ENCODE assay signal across 24 cellular contexts in genomic region chr4:34974313-34974680, GRCh38.
"Had no signal": no experiment of that assay in that cellular context is flagged by ENCODE, and none has a peak within 500 bp of the region (broad histone marks: within the 10 kb centered on the region; RNA-seq: fewer than 3 reads in every experiment).

No MANE protein-coding gene starts in this region.

- H3K27ac ChIP-seq: coronary artery, dorsolateral prefrontal cortex, epithelial cell of prostate, esophagus squamous epithelium, gastroesophageal sphincter, heart left ventricle, hepatocyte, left lung, lower lobe of right lung had no signal

- H3K4me1 ChIP-seq: esophagus squamous epithelium, gastroesophageal sphincter, heart left ventricle, left lung, lower lobe of right lung had no signal

- H3K36me3 ChIP-seq: esophagus squamous epithelium, gastroesophageal sphincter, heart left ventricle, left lung, lower lobe of right lung had no signal

- H3K9me3 ChIP-seq: esophagus squamous epithelium, gastroesophageal sphincter, left lung, lower lobe of right lung had no signal

- ATAC-seq: esophagus mucosa, gastroesophageal sphincter, heart left ventricle, left cardiac atrium, left lung, left ventricle myocardium superior, lower lobe of right lung had no signal

- H3K4me3 ChIP-seq: coronary artery, dorsolateral prefrontal cortex, esophagus squamous epithelium, gastroesophageal sphincter, heart left ventricle, hepatocyte, left lung, lower lobe of right lung had no signal

- H3K4me2 ChIP-seq: hepatocyte had no signal

- H3K27me3 ChIP-seq: dorsolateral prefrontal cortex, esophagus squamous epithelium, gastroesophageal sphincter, heart left ventricle, hepatocyte, left lung had no signal

- H2AFZ ChIP-seq: hepatocyte had no signal

- H3K4me1 Mint-ChIP-seq: immature natural killer cell had no signal

- H3K36me3 Mint-ChIP-seq: immature natural killer cell had no signal

- H3K4me3 Mint-ChIP-seq: immature natural killer cell had no signal

- H3K27ac Mint-ChIP-seq: immature natural killer cell had no signal

- H3K79me2 ChIP-seq: hepatocyte had no signal

- DNase-seq: dermis blood vessel endothelial cell; dorsolateral prefrontal cortex; effector CD4-positive, alpha-beta T cell; effector memory CD4-positive, alpha-beta T cell; erythroblast; esophagus squamous epithelium; foreskin fibroblast; foreskin melanocyte; heart left ventricle; hypothalamus; immature natural killer cell; islet precursor cell; kidney; left cardiac atrium; left lung; left ventricle myocardium superior; lower lobe of right lung; mesenchymal stem cell; midbrain had no signal
